Comparison of ENCODE assay signal across 1 cellular context in the genomic region with DNA sequence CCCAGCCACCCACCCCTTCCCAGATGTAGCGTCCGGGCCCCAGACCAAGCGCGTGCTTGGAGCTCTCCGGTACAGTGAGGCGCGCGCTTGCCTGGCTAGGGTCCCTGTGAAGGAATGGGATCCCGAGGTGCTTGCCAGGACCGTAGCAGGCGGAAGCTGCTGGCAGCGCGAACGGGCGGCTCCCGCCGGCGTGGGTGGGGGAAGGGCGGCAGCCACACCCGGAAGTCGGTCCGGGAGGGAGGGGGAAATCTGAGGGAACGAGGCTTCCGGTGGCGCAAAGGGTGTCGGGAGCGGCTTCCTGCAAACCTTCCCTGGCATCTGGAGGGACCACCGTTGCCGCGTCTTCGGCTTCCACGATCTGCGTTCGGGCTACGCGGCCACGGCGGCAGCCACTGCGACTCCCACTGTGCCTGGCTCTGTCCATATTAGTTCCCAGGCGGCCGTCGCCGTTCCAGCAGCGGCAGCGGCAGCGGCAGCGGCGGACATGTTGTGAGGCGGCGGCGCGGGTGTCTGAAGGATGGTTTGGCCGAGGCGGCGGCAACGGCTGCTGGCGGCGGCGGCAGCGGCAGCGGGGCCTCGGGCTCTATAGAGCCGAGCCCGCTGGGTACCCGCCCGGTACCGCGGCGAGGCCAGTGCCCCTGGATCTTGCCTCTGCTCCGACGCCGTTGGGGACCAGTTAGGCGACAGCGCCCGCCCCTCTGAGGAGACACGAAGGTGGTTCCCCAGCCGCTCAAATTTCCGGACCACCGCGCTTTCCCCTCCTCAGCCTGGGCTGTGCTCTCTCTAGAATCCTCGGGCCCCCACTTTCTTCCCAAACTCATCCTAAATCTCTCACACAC.
TF ChIP-seq lines count a peak whose summit lies in the region.

A gene (plus strand): TSS at position 275 of the 839 bp plus-strand sequence. CDS start 739 bp downstream, outside the sequence.

TF ChIP-seq in K562, 482 proteins besides CTCF, POLR2A, EP300 and RAD21 (continued from another document and continues in another):
- TF ChIP-seq, protein P1, sequence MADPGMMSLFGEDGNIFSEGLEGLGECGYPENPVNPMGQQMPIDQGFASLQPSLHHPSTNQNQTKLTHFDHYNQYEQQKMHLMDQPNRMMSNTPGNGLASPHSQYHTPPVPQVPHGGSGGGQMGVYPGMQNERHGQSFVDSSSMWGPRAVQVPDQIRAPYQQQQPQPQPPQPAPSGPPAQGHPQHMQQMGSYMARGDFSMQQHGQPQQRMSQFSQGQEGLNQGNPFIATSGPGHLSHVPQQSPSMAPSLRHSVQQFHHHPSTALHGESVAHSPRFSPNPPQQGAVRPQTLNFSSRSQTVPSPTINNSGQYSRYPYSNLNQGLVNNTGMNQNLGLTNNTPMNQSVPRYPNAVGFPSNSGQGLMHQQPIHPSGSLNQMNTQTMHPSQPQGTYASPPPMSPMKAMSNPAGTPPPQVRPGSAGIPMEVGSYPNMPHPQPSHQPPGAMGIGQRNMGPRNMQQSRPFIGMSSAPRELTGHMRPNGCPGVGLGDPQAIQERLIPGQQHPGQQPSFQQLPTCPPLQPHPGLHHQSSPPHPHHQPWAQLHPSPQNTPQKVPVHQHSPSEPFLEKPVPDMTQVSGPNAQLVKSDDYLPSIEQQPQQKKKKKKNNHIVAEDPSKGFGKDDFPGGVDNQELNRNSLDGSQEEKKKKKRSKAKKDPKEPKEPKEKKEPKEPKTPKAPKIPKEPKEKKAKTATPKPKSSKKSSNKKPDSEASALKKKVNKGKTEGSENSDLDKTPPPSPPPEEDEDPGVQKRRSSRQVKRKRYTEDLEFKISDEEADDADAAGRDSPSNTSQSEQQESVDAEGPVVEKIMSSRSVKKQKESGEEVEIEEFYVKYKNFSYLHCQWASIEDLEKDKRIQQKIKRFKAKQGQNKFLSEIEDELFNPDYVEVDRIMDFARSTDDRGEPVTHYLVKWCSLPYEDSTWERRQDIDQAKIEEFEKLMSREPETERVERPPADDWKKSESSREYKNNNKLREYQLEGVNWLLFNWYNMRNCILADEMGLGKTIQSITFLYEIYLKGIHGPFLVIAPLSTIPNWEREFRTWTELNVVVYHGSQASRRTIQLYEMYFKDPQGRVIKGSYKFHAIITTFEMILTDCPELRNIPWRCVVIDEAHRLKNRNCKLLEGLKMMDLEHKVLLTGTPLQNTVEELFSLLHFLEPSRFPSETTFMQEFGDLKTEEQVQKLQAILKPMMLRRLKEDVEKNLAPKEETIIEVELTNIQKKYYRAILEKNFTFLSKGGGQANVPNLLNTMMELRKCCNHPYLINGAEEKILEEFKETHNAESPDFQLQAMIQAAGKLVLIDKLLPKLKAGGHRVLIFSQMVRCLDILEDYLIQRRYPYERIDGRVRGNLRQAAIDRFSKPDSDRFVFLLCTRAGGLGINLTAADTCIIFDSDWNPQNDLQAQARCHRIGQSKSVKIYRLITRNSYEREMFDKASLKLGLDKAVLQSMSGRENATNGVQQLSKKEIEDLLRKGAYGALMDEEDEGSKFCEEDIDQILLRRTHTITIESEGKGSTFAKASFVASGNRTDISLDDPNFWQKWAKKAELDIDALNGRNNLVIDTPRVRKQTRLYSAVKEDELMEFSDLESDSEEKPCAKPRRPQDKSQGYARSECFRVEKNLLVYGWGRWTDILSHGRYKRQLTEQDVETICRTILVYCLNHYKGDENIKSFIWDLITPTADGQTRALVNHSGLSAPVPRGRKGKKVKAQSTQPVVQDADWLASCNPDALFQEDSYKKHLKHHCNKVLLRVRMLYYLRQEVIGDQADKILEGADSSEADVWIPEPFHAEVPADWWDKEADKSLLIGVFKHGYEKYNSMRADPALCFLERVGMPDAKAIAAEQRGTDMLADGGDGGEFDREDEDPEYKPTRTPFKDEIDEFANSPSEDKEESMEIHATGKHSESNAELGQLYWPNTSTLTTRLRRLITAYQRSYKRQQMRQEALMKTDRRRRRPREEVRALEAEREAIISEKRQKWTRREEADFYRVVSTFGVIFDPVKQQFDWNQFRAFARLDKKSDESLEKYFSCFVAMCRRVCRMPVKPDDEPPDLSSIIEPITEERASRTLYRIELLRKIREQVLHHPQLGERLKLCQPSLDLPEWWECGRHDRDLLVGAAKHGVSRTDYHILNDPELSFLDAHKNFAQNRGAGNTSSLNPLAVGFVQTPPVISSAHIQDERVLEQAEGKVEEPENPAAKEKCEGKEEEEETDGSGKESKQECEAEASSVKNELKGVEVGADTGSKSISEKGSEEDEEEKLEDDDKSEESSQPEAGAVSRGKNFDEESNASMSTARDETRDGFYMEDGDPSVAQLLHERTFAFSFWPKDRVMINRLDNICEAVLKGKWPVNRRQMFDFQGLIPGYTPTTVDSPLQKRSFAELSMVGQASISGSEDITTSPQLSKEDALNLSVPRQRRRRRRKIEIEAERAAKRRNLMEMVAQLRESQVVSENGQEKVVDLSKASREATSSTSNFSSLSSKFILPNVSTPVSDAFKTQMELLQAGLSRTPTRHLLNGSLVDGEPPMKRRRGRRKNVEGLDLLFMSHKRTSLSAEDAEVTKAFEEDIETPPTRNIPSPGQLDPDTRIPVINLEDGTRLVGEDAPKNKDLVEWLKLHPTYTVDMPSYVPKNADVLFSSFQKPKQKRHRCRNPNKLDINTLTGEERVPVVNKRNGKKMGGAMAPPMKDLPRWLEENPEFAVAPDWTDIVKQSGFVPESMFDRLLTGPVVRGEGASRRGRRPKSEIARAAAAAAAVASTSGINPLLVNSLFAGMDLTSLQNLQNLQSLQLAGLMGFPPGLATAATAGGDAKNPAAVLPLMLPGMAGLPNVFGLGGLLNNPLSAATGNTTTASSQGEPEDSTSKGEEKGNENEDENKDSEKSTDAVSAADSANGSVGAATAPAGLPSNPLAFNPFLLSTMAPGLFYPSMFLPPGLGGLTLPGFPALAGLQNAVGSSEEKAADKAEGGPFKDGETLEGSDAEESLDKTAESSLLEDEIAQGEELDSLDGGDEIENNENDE (IDR thresholded peaks at IDR 0.05; ENCODE audit: low read depth, low read length): no peak
- TF ChIP-seq TAF9B (IDR thresholded peaks at IDR 0.05; ENCODE audit: partially characterized antibody) (peak; percentile 95), BMI1 (IDR thresholded peaks at IDR 0.05; ENCODE audit: low read length) (no peak), STAT5A (IDR thresholded peaks at IDR 0.05; ENCODE audit: borderline replicate concordance, low read length) (peak; percentile 19; the same call in 1 of the 2 replicates), CHD1 (IDR thresholded peaks at IDR 0.05; ENCODE audit: low read length) (no peak), SMARCA5 (IDR thresholded peaks at IDR 0.05) (no peak), ZNF551 (CRISPR knock-in tag; IDR thresholded peaks at IDR 0.05) (no peak), ZNF140 (CRISPR knock-in tag; IDR thresholded peaks at IDR 0.05) (no peak), TRIM28 (IDR thresholded peaks at IDR 0.05) (peak; percentile 53; the same call in 1 of the 2 replicates), ZKSCAN8 (CRISPR knock-in tag; IDR thresholded peaks at IDR 0.05) (no peak), ETS2 (tag; IDR thresholded peaks at IDR 0.05; ENCODE audit: borderline replicate concordance, poor library complexity, severe bottlenecking) (no peak), SNIP1 (IDR thresholded peaks at IDR 0.05; ENCODE audit: low read depth) (no peak), HDAC2 (IDR thresholded peaks at IDR 0.05) (no peak), SP1 (CRISPR knock-in tag; IDR thresholded peaks at IDR 0.05) (peak; percentile 79), LARP7 (IDR thresholded peaks at IDR 0.05) (no peak), ZC3H8 (IDR thresholded peaks at IDR 0.05) (no peak), ZNF764 (CRISPR knock-in tag; IDR thresholded peaks at IDR 0.05; ENCODE audit: low read depth) (no peak), NFE2 (IDR thresholded peaks at IDR 0.05; ENCODE audit: low read depth) (0 out of 2 replicates have a peak, but pooled peaks have one; percentile 11), CREB1 (IDR thresholded peaks at IDR 0.05) (peak; percentile 66), CREB1 (CRISPR knock-in tag; IDR thresholded peaks at IDR 0.05) (peak; percentile 49; the same call in 1 of the 2 replicates), RBFOX2 (IDR thresholded peaks at IDR 0.05; ENCODE audit: low read depth, low read length) (peak; percentile 98), ZNF780A (CRISPR knock-in tag; IDR thresholded peaks at IDR 0.05) (no peak), ZBTB8A (IDR thresholded peaks at IDR 0.05; ENCODE audit: partially characterized antibody) (no peak), ZNF431 (CRISPR knock-in tag; IDR thresholded peaks at IDR 0.05) (no peak), CBFA2T3 (IDR thresholded peaks at IDR 0.05) (peak; percentile 29), PPARD (CRISPR knock-in tag; IDR thresholded peaks at IDR 0.05) (no peak), YBX1 (IDR thresholded peaks at IDR 0.05) (no peak), NCOA2 (IDR thresholded peaks at IDR 0.05; ENCODE audit: partially characterized antibody in 2 of 2) (no peak), PTBP1 (IDR thresholded peaks at IDR 0.05; ENCODE audit: low read depth, low read length) (no peak), SAFB (IDR thresholded peaks at IDR 0.05; ENCODE audit: borderline replicate concordance, low read depth, low read length) (no peak), ASH1L (IDR thresholded peaks at IDR 0.05; ENCODE audit: borderline replicate concordance, low read depth, partially characterized antibody) (no peak), BDP1 (IDR thresholded peaks at IDR 0.05; ENCODE audit: insufficient read depth, insufficient read length) (no peak), MAFF (IDR thresholded peaks at IDR 0.05; ENCODE audit: low read length) (no peak), ZBTB7A (IDR thresholded peaks at IDR 0.05; ENCODE audit: borderline replicate concordance, control insufficient read depth, low read depth, low read length) (0 out of 2 replicates have a peak, but pooled peaks have one; percentile 13), ZNF586 (CRISPR knock-in tag; conservative IDR thresholded peaks at IDR 0.05) (no peak), MYC (IDR thresholded peaks at IDR 0.05; ENCODE audit: low read depth, low read length) (peak; percentile 93), MYC (CRISPR knock-in tag; IDR thresholded peaks at IDR 0.05; ENCODE audit: borderline replicate concordance, low read depth) (peak; percentile 93), CAMTA2 (CRISPR knock-in tag; conservative IDR thresholded peaks at IDR 0.05) (no peak), GABPB2 (CRISPR knock-in tag; conservative IDR thresholded peaks at IDR 0.05) (0 out of 2 replicates have a peak, but pooled peaks have one; percentile 55), DNMT1 (IDR thresholded peaks at IDR 0.05) (no peak), ESRRA (IDR thresholded peaks at IDR 0.05; ENCODE audit: borderline replicate concordance, low read depth) (peak; percentile 43; the same call in 1 of the 2 replicates), MEF2A (IDR thresholded peaks at IDR 0.05; ENCODE audit: control insufficient read depth, low read depth, low read length) (no peak), FIP1L1 (IDR thresholded peaks at IDR 0.05; ENCODE audit: low read depth, low read length, poor library complexity, severe bottlenecking) (peak; percentile 50), CBFA2T2 (conservative IDR thresholded peaks at IDR 0.05) (no peak)
- TF ChIP-seq, protein P2, sequence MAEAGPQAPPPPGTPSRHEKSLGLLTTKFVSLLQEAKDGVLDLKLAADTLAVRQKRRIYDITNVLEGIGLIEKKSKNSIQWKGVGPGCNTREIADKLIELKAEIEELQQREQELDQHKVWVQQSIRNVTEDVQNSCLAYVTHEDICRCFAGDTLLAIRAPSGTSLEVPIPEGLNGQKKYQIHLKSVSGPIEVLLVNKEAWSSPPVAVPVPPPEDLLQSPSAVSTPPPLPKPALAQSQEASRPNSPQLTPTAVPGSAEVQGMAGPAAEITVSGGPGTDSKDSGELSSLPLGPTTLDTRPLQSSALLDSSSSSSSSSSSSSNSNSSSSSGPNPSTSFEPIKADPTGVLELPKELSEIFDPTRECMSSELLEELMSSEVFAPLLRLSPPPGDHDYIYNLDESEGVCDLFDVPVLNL (CRISPR knock-in tag; IDR thresholded peaks at IDR 0.05; ENCODE audit: low read depth): peak; percentile 76
- TF ChIP-seq, protein P3, sequence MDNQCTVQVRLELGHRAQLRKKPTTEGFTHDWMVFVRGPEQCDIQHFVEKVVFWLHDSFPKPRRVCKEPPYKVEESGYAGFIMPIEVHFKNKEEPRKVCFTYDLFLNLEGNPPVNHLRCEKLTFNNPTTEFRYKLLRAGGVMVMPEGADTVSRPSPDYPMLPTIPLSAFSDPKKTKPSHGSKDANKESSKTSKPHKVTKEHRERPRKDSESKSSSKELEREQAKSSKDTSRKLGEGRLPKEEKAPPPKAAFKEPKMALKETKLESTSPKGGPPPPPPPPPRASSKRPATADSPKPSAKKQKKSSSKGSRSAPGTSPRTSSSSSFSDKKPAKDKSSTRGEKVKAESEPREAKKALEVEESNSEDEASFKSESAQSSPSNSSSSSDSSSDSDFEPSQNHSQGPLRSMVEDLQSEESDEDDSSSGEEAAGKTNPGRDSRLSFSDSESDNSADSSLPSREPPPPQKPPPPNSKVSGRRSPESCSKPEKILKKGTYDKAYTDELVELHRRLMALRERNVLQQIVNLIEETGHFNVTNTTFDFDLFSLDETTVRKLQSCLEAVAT (IDR thresholded peaks at IDR 0.05): no peak; a peak in 2 of 4 replicates
- TF ChIP-seq, protein P4, sequence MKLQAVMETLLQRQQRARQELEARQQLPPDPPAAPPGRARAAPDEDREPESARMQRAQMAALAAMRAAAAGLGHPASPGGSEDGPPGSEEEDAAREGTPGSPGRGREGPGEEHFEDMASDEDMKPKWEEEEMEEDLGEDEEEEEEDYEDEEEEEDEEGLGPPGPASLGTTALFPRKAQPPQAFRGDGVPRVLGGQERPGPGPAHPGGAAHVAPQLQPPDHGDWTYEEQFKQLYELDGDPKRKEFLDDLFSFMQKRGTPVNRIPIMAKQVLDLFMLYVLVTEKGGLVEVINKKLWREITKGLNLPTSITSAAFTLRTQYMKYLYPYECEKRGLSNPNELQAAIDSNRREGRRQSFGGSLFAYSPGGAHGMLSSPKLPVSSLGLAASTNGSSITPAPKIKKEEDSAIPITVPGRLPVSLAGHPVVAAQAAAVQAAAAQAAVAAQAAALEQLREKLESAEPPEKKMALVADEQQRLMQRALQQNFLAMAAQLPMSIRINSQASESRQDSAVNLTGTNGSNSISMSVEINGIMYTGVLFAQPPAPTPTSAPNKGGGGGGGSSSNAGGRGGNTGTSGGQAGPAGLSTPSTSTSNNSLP (IDR thresholded peaks at IDR 0.05; ENCODE audit: borderline replicate concordance, low read depth, low read length): no peak
- TF ChIP-seq, protein P5, sequence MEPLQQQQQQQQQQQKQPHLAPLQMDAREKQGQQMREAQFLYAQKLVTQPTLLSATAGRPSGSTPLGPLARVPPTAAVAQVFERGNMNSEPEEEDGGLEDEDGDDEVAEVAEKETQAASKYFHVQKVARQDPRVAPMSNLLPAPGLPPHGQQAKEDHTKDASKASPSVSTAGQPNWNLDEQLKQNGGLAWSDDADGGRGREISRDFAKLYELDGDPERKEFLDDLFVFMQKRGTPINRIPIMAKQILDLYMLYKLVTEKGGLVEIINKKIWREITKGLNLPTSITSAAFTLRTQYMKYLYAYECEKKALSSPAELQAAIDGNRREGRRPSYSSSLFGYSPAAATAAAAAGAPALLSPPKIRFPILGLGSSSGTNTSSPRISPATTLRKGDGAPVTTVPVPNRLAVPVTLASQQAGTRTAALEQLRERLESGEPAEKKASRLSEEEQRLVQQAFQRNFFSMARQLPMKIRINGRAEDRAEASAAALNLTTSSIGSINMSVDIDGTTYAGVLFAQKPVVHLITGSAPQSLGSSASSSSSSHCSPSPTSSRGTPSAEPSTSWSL (CRISPR knock-in tag; IDR thresholded peaks at IDR 0.05; ENCODE audit: borderline replicate concordance): no peak
- TF ChIP-seq, protein P6, sequence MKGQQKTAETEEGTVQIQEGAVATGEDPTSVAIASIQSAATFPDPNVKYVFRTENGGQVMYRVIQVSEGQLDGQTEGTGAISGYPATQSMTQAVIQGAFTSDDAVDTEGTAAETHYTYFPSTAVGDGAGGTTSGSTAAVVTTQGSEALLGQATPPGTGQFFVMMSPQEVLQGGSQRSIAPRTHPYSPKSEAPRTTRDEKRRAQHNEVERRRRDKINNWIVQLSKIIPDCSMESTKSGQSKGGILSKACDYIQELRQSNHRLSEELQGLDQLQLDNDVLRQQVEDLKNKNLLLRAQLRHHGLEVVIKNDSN (CRISPR knock-in tag; IDR thresholded peaks at IDR 0.05): no peak
